Comparison of ENCODE assay signal across 8 cellular contexts in genomic region chr19:795691-796581, GRCh38. TPM values are rescaled to one million over a fixed set of nuclear protein-coding genes. Genes with fewer than 3 reads are reported as not detected.
DNase-seq lines count a peak whose midpoint lies in the region; ATAC-seq and TF ChIP-seq lines count a peak whose summit lies in the region.

No MANE protein-coding gene starts in this region.

- peak overlapping the region; percentile 92 for H2AK9ac ChIP-seq in IMR-90 (replicated peaks; ENCODE audit: low read depth, low read length, poor library complexity)

- peak overlapping the region; percentile 89 for H2BK5ac ChIP-seq in IMR-90 (ENCODE audit: low read depth, low read length, poor library complexity, severe bottlenecking)

- H3K56ac ChIP-seq in IMR-90 (ENCODE audit: extremely low read depth, insufficient read depth, low read length) = no peak overlapping the region

- H3K9ac ChIP-seq in IMR-90 (ENCODE audit: low read depth, low read length) = no peak overlapping the region

- H4K20me1 ChIP-seq in IMR-90 (ENCODE audit: insufficient read depth, low read length) = peaks cover 31% of the 10 kb centered on the region

- no peak overlapping the region for H3K23ac ChIP-seq in IMR-90 (ENCODE audit: low read depth, low read length)

- no peak overlapping the region; the same call in 2 of the 3 replicates for H2BK15ac ChIP-seq in IMR-90 (ENCODE audit: low read depth, low read length)

- H3K27me3 Mint-ChIP-seq in chondrocyte (ENCODE audit: low read depth) = no peaks in the 10 kb centered on the region

- peaks cover 2% of the 10 kb centered on the region; the same call in 1 of the 2 replicates for H3K9me1 ChIP-seq in IMR-90 (ENCODE audit: insufficient read depth, low read length)

- H3K79me1 ChIP-seq in IMR-90 (ENCODE audit: low read depth in 1 of 2, low read length in 2 of 2) = peaks cover 0 to 5% of the 10 kb centered on the region in 2 experiments; a peak in 1 of 4 replicates

- H2AFZ ChIP-seq in IMR-90 (replicated peaks; ENCODE audit: low read length, poor library complexity) = no peak overlapping the region

- ATAC-seq in IMR-90 (ENCODE audit: low read depth) = no peak
- ATAC-seq in GM21367 (IDR thresholded peaks at IDR 0.05; ENCODE audit: unreplicated experiment) = no peak

- intact Hi-C loops in A673 (cut with micrococcal nuclease; ENCODE audit: unreplicated experiment) = no loop called here
- intact Hi-C loops in IMR-90 (cut with micrococcal nuclease) = loop anchor here (2.0 kb wide), 1 partner anchor 13 kb away; no protein-coding TSS in a partner anchor

- dilution Hi-C loops in IMR-90 (cut with HindIII; ENCODE audit: low sequenced_read_pairs, unreplicated experiment) = no loop called here

- no peak overlapping the region for H2BK20ac ChIP-seq in IMR-90 (ENCODE audit: low read depth, low read length)

- H3K36me3 Mint-ChIP-seq in chondrocyte (ENCODE audit: low read depth) = peaks cover 8% of the 10 kb centered on the region

- H3K4me1 ChIP-seq in A673 (ENCODE audit: insufficient read depth, low read length, poor library complexity, severe bottlenecking) (peaks cover 30% of the 10 kb centered on the region), IMR-90 (ENCODE audit: control insufficient read depth, insufficient read depth, low read length) (peaks cover 15% of the 10 kb centered on the region), muscle layer of duodenum (ENCODE audit: control insufficient read depth in 1 of 2, insufficient read depth in 2 of 2, low read length in 2 of 2) (peaks cover 13 to 34% of the 10 kb centered on the region in 2 donors)

- H4K5ac ChIP-seq in IMR-90 (ENCODE audit: low read depth, low read length) = 0 out of 2 replicates have a peak overlapping the region, but pooled peaks have one; percentile 83

- 88% methylated on average over 18 of the region's 39 CpGs; no CpG with 5 or more reads in 1 of the 2 experiments for whole genome bisulfite sequencing in IMR-90 (ENCODE audit: extremely low coverage in 2 of 2, insufficient read length in 1 of 2), 2 experiments

- CTCF ChIA-PET in A673 (lab: Charles Lee) = no interaction called here
- CTCF ChIA-PET in IMR-90 (lab: Yijun Ruan, JAX) = no interaction called here

- no peak overlapping the region; the same call in 1 of the 2 replicates for H3K4me2 ChIP-seq in IMR-90 (ENCODE audit: low read depth, low read length)

- H2BK120ac ChIP-seq in IMR-90 (ENCODE audit: low read depth, low read length) = no peak overlapping the region

- peak overlapping the region; percentile 13 to 98; a peak in 3 of 4 replicates for H4K8ac ChIP-seq in IMR-90 (ENCODE audit: low read depth in 2 of 2, low read length in 2 of 2)

- no peak overlapping the region for H3K14ac ChIP-seq in IMR-90 (replicated peaks; ENCODE audit: low read depth, low read length)

- peak overlapping the region; percentile 59; the same call in 1 of the 2 replicates for H4K91ac ChIP-seq in IMR-90 (ENCODE audit: insufficient read depth, low read depth, low read length)

- BruUV-seq in A673 (replicated peaks; lab: Mats Ljungman, UMichigan) (no TSS peak), IMR-90 (replicated peaks; lab: Mats Ljungman, UMichigan) (no TSS peak)

- TF ChIP-seq POLR2A in IMR-90 (IDR thresholded peaks at IDR 0.05; ENCODE audit: low read depth, low read length) = no peak

- H3K9me3 Mint-ChIP-seq in chondrocyte (ENCODE audit: low read depth) = no peaks in the 10 kb centered on the region

- peaks cover 29% of the 10 kb centered on the region for H3K4me1 Mint-ChIP-seq in chondrocyte (ENCODE audit: low read depth)

- H3K36me3 ChIP-seq in A673 (ENCODE audit: insufficient read depth, low read length, poor library complexity, severe bottlenecking) (peaks cover 25% of the 10 kb centered on the region), IMR-90 (ENCODE audit: control insufficient read depth, insufficient read depth, low read length) (peaks cover 19% of the 10 kb centered on the region), muscle layer of duodenum (ENCODE audit: control insufficient read depth in 1 of 2, insufficient read depth in 2 of 2, low read length in 2 of 2) (peaks cover 0 to 6% of the 10 kb centered on the region in 2 donors)

- in situ Hi-C loops in IMR-90 (cut with MboI; ENCODE audit: low sequenced_read_pairs) = no loop called here

- H3K27ac ChIP-seq in A673 (ENCODE audit: low read depth, low read length, poor library complexity, severe bottlenecking) (peak overlapping the region; percentile 78), IMR-90 (ENCODE audit: insufficient read depth, low read length) (no peak overlapping the region; the same call in 1 of the 2 replicates), muscle layer of duodenum (ENCODE audit: low read length) (no peak overlapping the region)

- peak overlapping the region; percentile 4 for H3K4me3 Mint-ChIP-seq in chondrocyte (ENCODE audit: unreplicated experiment)

- no peak for DNase-seq in A673 (ENCODE audit: low spot score)
- no peak for DNase-seq in IMR-90
- peak; percentile 74 for DNase-seq in chondrocyte (ENCODE audit: low spot score)
- no peak for DNase-seq in GM03348 (ENCODE audit: low spot score)
- no peak for DNase-seq in effector CD4-positive, alpha-beta T cell
- no peak for DNase-seq in inferior parietal cortex (ENCODE audit: extremely low spot score)

- H3K18ac ChIP-seq in IMR-90 (ENCODE audit: low read depth, low read length) = no peak overlapping the region

- TF ChIP-seq RAD21 in IMR-90 (IDR thresholded peaks at IDR 0.05; ENCODE audit: low read length) = no peak

- TF ChIP-seq CTCF in A673 (conservative IDR thresholded peaks at IDR 0.05; ENCODE audit: low read depth, low read length) = no peak
- no peak for TF ChIP-seq CTCF in IMR-90 (conservative IDR thresholded peaks at IDR 0.05; ENCODE audit: low read depth, low read length)
- no peak for TF ChIP-seq CTCF in chondrocyte (IDR thresholded peaks at IDR 0.05)

- no peaks in the 10 kb centered on the region for H3K27me3 ChIP-seq in A673 (replicated peaks; ENCODE audit: insufficient read depth, low read depth, low read length, poor library complexity)
- H3K27me3 ChIP-seq in IMR-90 (ENCODE audit: control insufficient read depth, insufficient read depth, low read length) = no peaks in the 10 kb centered on the region
- no peaks in the 10 kb centered on the region for H3K27me3 ChIP-seq in muscle layer of duodenum (ENCODE audit: low read depth, low read length)

- H3K9me3 ChIP-seq in A673 (ENCODE audit: low read depth, low read length, poor library complexity, severe bottlenecking) = no peaks in the 10 kb centered on the region
- no peaks in the 10 kb centered on the region for H3K9me3 ChIP-seq in IMR-90 (ENCODE audit: control insufficient read depth, insufficient read depth, low read length)
- no peaks in the 10 kb centered on the region for H3K9me3 ChIP-seq in muscle layer of duodenum (ENCODE audit: control insufficient read depth in 1 of 2, low read length in 2 of 2)

- H3K4me3 ChIP-seq in A673 (ENCODE audit: low read depth, low read length, poor library complexity, severe bottlenecking) (peak overlapping the region; percentile 99), IMR-90 (ENCODE audit: insufficient read depth, low read depth, low read length) (no peak overlapping the region), muscle layer of duodenum (ENCODE audit: low read depth in 1 of 2, low read length in 2 of 2) (peak overlapping the region; percentile 52 to 72)

- H3K4ac ChIP-seq in IMR-90 (ENCODE audit: low read depth, low read length) = peak overlapping the region; percentile 91; the same call in 1 of the 2 replicates

- no peak overlapping the region for H3K27ac Mint-ChIP-seq in chondrocyte (ENCODE audit: unreplicated experiment)

- POLR2A ChIA-PET in A673 (lab: Charles Lee; ENCODE audit: low non-redundant PET) (no interaction called here), IMR-90 (lab: Charles Lee; ENCODE audit: unreplicated experiment) (no interaction called here)

- peak overlapping the region; percentile 83 for H2AK5ac ChIP-seq in IMR-90 (ENCODE audit: low read depth, low read length)

TF ChIP-seq in IMR-90, 13 proteins besides CTCF, POLR2A, EP300 and RAD21 (continues in another document):
- TF ChIP-seq MAZ (IDR thresholded peaks at IDR 0.05; ENCODE audit: borderline replicate concordance, low read depth, low read length) = no peak
- TF ChIP-seq MXI1 (IDR thresholded peaks at IDR 0.05; ENCODE audit: borderline replicate concordance, low read depth, low read length) = no peak
- TF ChIP-seq RFX5 (IDR thresholded peaks at IDR 0.05; ENCODE audit: low read depth, low read length) = no peak
- no peak for TF ChIP-seq BHLHE40 (IDR thresholded peaks at IDR 0.05; ENCODE audit: low read depth, low read length)

RNA-seq across cellular contexts. Expression of gene PTBP1, which starts 1.3 kb away (rescaled TPM):
- total RNA-seq in A673 (2021) (713 and 800 TPM in 2 replicates), IMR-90 (2012; rRNA removed) (95.5 and 146 TPM in 2 replicates), chondrocyte (281 to 343 TPM (median 285 TPM) in 3 replicates)
- polyA plus RNA-seq in IMR-90 (2012; rRNA removed) = 269 and 483 TPM in 2 replicates
- polyA plus RNA-seq in IMR-90 (2012; cell fraction: cytosol; rRNA removed) = 96.3 and 257 TPM in 2 replicates
- polyA plus RNA-seq in IMR-90 (2012; cell fraction: nucleus; rRNA removed; ENCODE audit: low replicate concordance) = 324 and 629 TPM in 2 replicates

RNA-seq across cellular contexts. Expression of gene PLPPR3, which starts 25.8 kb away (rescaled TPM):
- total RNA-seq in A673 (2021) (13.3 and 20.1 TPM in 2 replicates), IMR-90 (2012; rRNA removed) (0.36 and 0.56 TPM in 2 replicates), chondrocyte (5.4 to 6.8 TPM (median 6.0 TPM) in 3 replicates)
- polyA plus RNA-seq in IMR-90 (2012; rRNA removed) = 1.2 and 2.0 TPM in 2 replicates
- 1.0 and 4.3 TPM in 2 replicates for polyA plus RNA-seq in IMR-90 (2012; cell fraction: cytosol; rRNA removed)
- polyA plus RNA-seq in IMR-90 (2012; cell fraction: nucleus; rRNA removed; ENCODE audit: low replicate concordance) = 1.4 and 3.6 TPM in 2 replicates

RNA-seq across cellular contexts. Expression of gene AZU1, which starts 31.7 kb away (rescaled TPM):
- total RNA-seq in A673 (2021) (not detected in 2 replicates), IMR-90 (2012; rRNA removed) (not detected in 2 replicates), chondrocyte (0.37 to 0.51 TPM in 2 of 3 replicates, not detected in the other)
- polyA plus RNA-seq in IMR-90 (2012; rRNA removed) = 0.12 TPM in 1 of 2 replicates, not detected in the other
- 0.04 TPM in 1 of 2 replicates, not detected in the other for polyA plus RNA-seq in IMR-90 (2012; cell fraction: cytosol; rRNA removed)
- 2.3 and 4.0 TPM in 2 replicates for polyA plus RNA-seq in IMR-90 (2012; cell fraction: nucleus; rRNA removed; ENCODE audit: low replicate concordance)

RNA-seq across cellular contexts. Expression of gene PRTN3, which starts 44.9 kb away (rescaled TPM):
- total RNA-seq in A673 (2021) = not detected in 2 replicates
- not detected in 2 replicates for total RNA-seq in IMR-90 (2012; rRNA removed)
- polyA plus RNA-seq in IMR-90 (2012; rRNA removed) = not detected in 2 replicates
- polyA plus RNA-seq in IMR-90 (2012; cell fraction: cytosol; rRNA removed) = not detected in 2 replicates
- not detected in 2 replicates for polyA plus RNA-seq in IMR-90 (2012; cell fraction: nucleus; rRNA removed; ENCODE audit: low replicate concordance)
- not detected in 3 replicates for total RNA-seq in chondrocyte

RNA-seq across cellular contexts. Expression of gene MISP, which starts 45.0 kb away (rescaled TPM):
- total RNA-seq in A673 (2021) (0.11 TPM in 1 of 2 replicates, not detected in the other), IMR-90 (2012; rRNA removed) (not detected in 2 replicates), chondrocyte (1.5 to 2.2 TPM (median 1.6 TPM) in 3 replicates)
- polyA plus RNA-seq in IMR-90 (2012; rRNA removed) = 0.03 TPM in 1 of 2 replicates, not detected in the other
- 0.02 TPM in 1 of 2 replicates, not detected in the other for polyA plus RNA-seq in IMR-90 (2012; cell fraction: cytosol; rRNA removed)
- 0.11 and 0.13 TPM in 2 replicates for polyA plus RNA-seq in IMR-90 (2012; cell fraction: nucleus; rRNA removed; ENCODE audit: low replicate concordance)
